Comparison of ENCODE assay signal across 9 cellular contexts in genomic region chr10:132447446-132448247, GRCh38. TPM values are rescaled to one million over a fixed set of nuclear protein-coding genes. Genes with fewer than 3 reads are reported as not detected.
DNase-seq lines count a peak whose midpoint lies in the region; ATAC-seq and TF ChIP-seq lines count a peak whose summit lies in the region.
"Had no signal": no experiment of that assay in that cellular context is flagged by ENCODE, and none has a peak within 500 bp of the region (broad histone marks: within the 10 kb centered on the region; RNA-seq: fewer than 3 reads in every experiment).

No MANE protein-coding gene starts in this region.

- peak overlapping the region; percentile 52 for H3K9ac ChIP-seq in HUES64 (ENCODE audit: low read depth, low read length)
- peak overlapping the region; percentile 85 to 94 for H3K9ac ChIP-seq in colonic mucosa (ENCODE audit: low read depth in 2 of 2, low read length in 2 of 2)

- H3K4me3 ChIP-seq in HUES64 (ENCODE audit: low read length) (no peak overlapping the region), colonic mucosa (peak overlapping the region; percentile 17), osteoblast (ENCODE audit: insufficient read depth, low read length) (no peak overlapping the region), tibial nerve (peak overlapping the region in 1 of 4 donors; percentile 3)
- H3K4me3 ChIP-seq: ovary had no signal

- H3K27ac ChIP-seq in 22Rv1 (peak overlapping the region; percentile 47), HUES64 (ENCODE audit: low read depth, low read length) (peak overlapping the region; percentile 63), colonic mucosa (peak overlapping the region; percentile 96), osteoblast (ENCODE audit: low read depth, low read length) (peak overlapping the region; percentile 86), tibial nerve (peak overlapping the region; percentile 82 to 93 (median 86))

- H4K20me1 ChIP-seq in osteoblast (ENCODE audit: insufficient read depth, low read length): no peaks in the 10 kb centered on the region

- H3K9me3 ChIP-seq in HUES64 (ENCODE audit: insufficient read depth, low read depth, low read length) (no peaks in the 10 kb centered on the region), colonic mucosa (no peaks in the 10 kb centered on the region), osteoblast (ENCODE audit: low read depth, low read length) (no peaks in the 10 kb centered on the region), tibial nerve (no peaks in the 10 kb centered on the region)
- H3K9me3 ChIP-seq: ovary had no signal

- 71% methylated on average over 28 of the region's 29 CpGs for WGBS in HUES64
- 62 to 73% methylated on average over 29 of the region's 29 CpGs for WGBS in tibial nerve, 2 donors

- H3K79me2 ChIP-seq in osteoblast (ENCODE audit: insufficient read depth, low read length): no peaks in the 10 kb centered on the region

- no peak for TF ChIP-seq EP300 in tibial nerve (IDR thresholded peaks at IDR 0.05)

- H3K4me2 ChIP-seq in osteoblast (ENCODE audit: insufficient read depth, low read length): no peak overlapping the region

- H3K27me3 ChIP-seq in HUES64 (ENCODE audit: insufficient read depth, low read length): no peaks in the 10 kb centered on the region; the same call in 1 of the 2 replicates
- no peaks in the 10 kb centered on the region for H3K27me3 ChIP-seq in colonic mucosa
- no peaks in the 10 kb centered on the region for H3K27me3 ChIP-seq in osteoblast (ENCODE audit: insufficient read depth, low read length)
- no peaks in the 10 kb centered on the region for H3K27me3 ChIP-seq in tibial nerve
- H3K27me3 ChIP-seq: ovary had no signal

- intact Hi-C loops in colonic mucosa (cut with DNase I): no loop called here

- no peak for TF ChIP-seq CTCF in 22Rv1 (IDR thresholded peaks at IDR 0.05)
- TF ChIP-seq CTCF in colonic mucosa (IDR thresholded peaks at IDR 0.05): no peak
- TF ChIP-seq CTCF in osteoblast (IDR thresholded peaks at IDR 0.05; ENCODE audit: extremely low read depth, low read depth, low read length): no peak
- TF ChIP-seq CTCF in tibial nerve (IDR thresholded peaks at IDR 0.05): peak in 1 of 5 experiments; percentile 12

- H3K4me1 ChIP-seq in HUES64 (ENCODE audit: insufficient read depth, low read length): peaks cover 24% of the 10 kb centered on the region
- peaks cover 29% of the 10 kb centered on the region for H3K4me1 ChIP-seq in colonic mucosa
- peaks cover 13% of the 10 kb centered on the region for H3K4me1 ChIP-seq in osteoblast (ENCODE audit: insufficient read depth, low read length)
- peaks cover 0 to 51% (median 20%) of the 10 kb centered on the region in 4 donors for H3K4me1 ChIP-seq in tibial nerve

- DNase-seq in activated CD4-positive, alpha-beta T cell treated with anti-CD3 and anti-CD28 coated beads for 1 hour: peak; percentile 48
- DNase-seq in colonic mucosa (peak; percentile 72), osteoblast (ENCODE audit: insufficient read length, low spot score, missing footprints) (peak; percentile 99), tibial nerve (ENCODE audit: low spot score in 2 of 2) (no peak), NCI-H1092 (lab: John Stamatoyannopoulos, UW) (no peak)

- ATAC-seq in HG03280 (IDR thresholded peaks at IDR 0.05; ENCODE audit: unreplicated experiment): no peak

- H3K36me3 ChIP-seq in HUES64 (ENCODE audit: insufficient read depth, low read length) (no peaks in the 10 kb centered on the region), colonic mucosa (no peaks in the 10 kb centered on the region), osteoblast (ENCODE audit: insufficient read depth, low read length) (no peaks in the 10 kb centered on the region), tibial nerve (no peaks in the 10 kb centered on the region)
- H3K36me3 ChIP-seq: ovary had no signal

- no peak for TF ChIP-seq POLR2A in tibial nerve (IDR thresholded peaks at IDR 0.05)

- H2AFZ ChIP-seq in osteoblast (ENCODE audit: low read length): peak overlapping the region; percentile 73

RNA-seq across cellular contexts. Expression of gene PWWP2B, which starts 50.6 kb away (rescaled TPM):
- 3.5 TPM for polyA plus RNA-seq in HUES64 (2013, experiment 1 of 2)
- 5.1 TPM for polyA plus RNA-seq in HUES64 (2013, experiment 2 of 2)
- 10 to 100 TPM; 33.8 to 61.0 TPM for total RNA-seq in colonic mucosa
- total RNA-seq in osteoblast: 15.3 and 18.5 TPM in 2 replicates
- total RNA-seq in tibial nerve: 10 to 100 TPM; 12.6 to 23.7 (median 15.1) TPM

Comparison
In these comparisons a context has a peak if more than half of its experiments do, and no peak if none do; other contexts are left out.
1. DNase-seq: peak in activated CD4-positive, alpha-beta T cell treated with anti-CD3 and anti-CD28 coated beads for 1 hour (single experiment), colonic mucosa (single experiment) and osteoblast (single experiment); none in tibial nerve (0 of 2) and NCI-H1092 (single experiment).
2. Peak in every context shown above with its lines, with median percentiles within 50 percentile points of each other: H3K27ac ChIP-seq.